In the genomic region with DNA sequence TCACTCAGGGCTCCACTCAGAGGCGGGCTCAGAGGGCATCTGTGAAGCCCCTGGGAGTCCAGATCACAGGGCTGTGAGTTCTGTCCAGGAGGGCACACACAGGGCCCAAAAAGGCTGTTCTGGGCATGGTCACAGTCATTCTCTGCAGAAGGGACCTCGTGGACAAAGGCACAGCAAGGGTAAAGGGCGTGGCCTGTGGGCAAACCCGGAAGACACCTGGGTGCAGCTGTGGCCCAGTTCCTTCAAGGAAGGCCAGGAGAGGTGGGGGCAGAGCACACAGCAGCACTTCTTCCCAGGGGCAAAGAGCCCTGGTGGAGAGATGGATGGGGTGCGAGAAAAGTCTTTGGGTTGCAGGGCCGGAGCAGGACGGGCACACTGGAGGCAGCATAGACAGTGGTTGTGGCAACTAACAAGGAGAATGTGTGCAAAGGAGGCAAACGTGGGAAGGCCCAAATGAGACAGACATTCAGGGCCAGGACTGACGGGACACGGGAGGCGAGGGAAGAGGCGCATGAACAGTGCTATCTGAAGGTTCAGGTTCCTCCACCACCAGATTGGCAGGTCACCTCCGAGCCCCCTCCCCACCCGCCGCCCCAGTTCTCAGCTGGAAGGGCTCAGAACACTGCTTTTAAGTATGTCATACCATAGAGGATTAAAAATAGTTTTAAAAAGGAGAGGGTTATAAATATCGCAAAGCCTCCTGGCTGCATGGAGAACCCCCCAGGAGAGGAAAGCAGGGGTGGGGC, we compare ENCODE assay signal across 15 cellular contexts.
"Had no signal": no experiment of that assay in that cellular context is flagged by ENCODE, and none has a peak within 500 bp of the region (broad histone marks: within the 10 kb centered on the region; RNA-seq: fewer than 3 reads in every experiment).

No MANE protein-coding gene starts in this region.

- H3K9me3 ChIP-seq: breast epithelium, sigmoid colon had no signal

- H3K27ac Mint-ChIP-seq: activated T-helper 17 cell treated with anti-CD3 and anti-CD28 coated beads, Interleukin-2, amount 50 U/mL, for 72 hours; nephron progenitor cell; stimulated activated memory B cell treated with anti-CD40 and anti-IgM and Interleukin-4, amounts not matched to agents 10 μg/mL and 1 μg/mL and 100 μg/mL, for 72 hours; type B pancreatic cell had no signal

- DNase-seq: activated CD4-positive, alpha-beta T cell treated with anti-CD3 and anti-CD28 coated beads for 1 hour; activated CD4-positive, alpha-beta T cell treated with anti-CD3 and anti-CD28 coated beads, Interleukin-2, amount 50 U/mL, for 48 hours; activated naive CD4-positive, alpha-beta T cell treated with Interleukin-2 at 50 U/mL for 16 hours; effector CD4-positive, alpha-beta T cell; foreskin fibroblast; glutamatergic neuron; kidney; nephron progenitor cell; sigmoid colon; T-helper 1 cell; T1000 had no signal

- H3K27me3 Mint-ChIP-seq: stimulated activated memory B cell treated with anti-CD40 and anti-IgM and Interleukin-4, amounts not matched to agents 10 μg/mL and 1 μg/mL and 100 μg/mL, for 72 hours; type B pancreatic cell had no signal

- H3K27me3 ChIP-seq: breast epithelium, sigmoid colon had no signal

- H3K36me3 ChIP-seq: breast epithelium, sigmoid colon had no signal

- ATAC-seq: activated T-helper 17 cell treated with anti-CD3 and anti-CD28 coated beads, Interleukin-2, amount 50 U/mL, for 72 hours; stimulated activated memory B cell treated with anti-CD40 and anti-IgM and Interleukin-4, amounts not matched to agents 10 μg/mL and 1 μg/mL and 100 μg/mL, for 72 hours had no signal

- H3K4me3 ChIP-seq: breast epithelium, sigmoid colon had no signal

- H3K4me3 Mint-ChIP-seq: activated T-helper 17 cell treated with anti-CD3 and anti-CD28 coated beads, Interleukin-2, amount 50 U/mL, for 72 hours; nephron progenitor cell; stimulated activated memory B cell treated with anti-CD40 and anti-IgM and Interleukin-4, amounts not matched to agents 10 μg/mL and 1 μg/mL and 100 μg/mL, for 72 hours; type B pancreatic cell had no signal

- H3K9me3 Mint-ChIP-seq: activated T-helper 17 cell treated with anti-CD3 and anti-CD28 coated beads, Interleukin-2, amount 50 U/mL, for 72 hours; stimulated activated memory B cell treated with anti-CD40 and anti-IgM and Interleukin-4, amounts not matched to agents 10 μg/mL and 1 μg/mL and 100 μg/mL, for 72 hours; type B pancreatic cell had no signal
